Comparison of ENCODE assay signal across 1 cellular context in the genomic region with DNA sequence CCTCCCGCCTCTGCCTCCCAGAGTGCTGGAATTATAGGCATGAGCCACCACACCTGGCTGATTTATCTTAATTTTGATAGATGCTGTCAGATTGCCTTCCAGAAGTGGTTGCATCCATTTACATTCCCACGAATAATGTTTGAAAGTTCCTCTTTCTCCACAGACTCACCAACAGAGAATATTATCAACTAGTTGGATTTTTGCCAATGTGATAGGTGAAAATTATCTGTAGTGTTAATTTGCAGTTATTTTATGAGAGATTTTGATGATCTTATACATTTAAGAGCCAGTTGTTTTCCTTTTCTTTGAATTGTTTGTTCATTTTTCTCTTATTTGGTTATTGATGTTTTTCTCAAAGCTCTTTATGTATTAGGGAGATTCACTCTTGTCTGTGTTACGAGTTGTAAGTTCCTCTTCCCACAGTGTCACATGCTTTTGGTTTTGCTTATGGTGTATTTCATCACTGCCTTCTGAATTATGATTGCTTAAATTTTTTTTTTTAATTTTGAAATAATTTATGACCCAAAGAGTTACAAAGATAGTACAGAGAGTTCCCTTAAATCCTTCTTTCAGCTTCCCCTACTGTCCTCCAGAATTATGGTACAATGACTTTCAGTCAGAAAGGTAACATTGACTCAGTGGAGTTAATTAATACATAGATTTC.
TF ChIP-seq lines count a peak whose summit lies in the region.

No MANE protein-coding gene starts in this region.

TF ChIP-seq in HepG2, 621 proteins besides CTCF, POLR2A, EP300 and RAD21:
- no peak for TF ChIP-seq HOXA5 (CRISPR knock-in tag; IDR thresholded peaks at IDR 0.05)
- no peak for TF ChIP-seq CREB1 (IDR thresholded peaks at IDR 0.05)
- TF ChIP-seq CREB1 (CRISPR knock-in tag; IDR thresholded peaks at IDR 0.05), result no peak
